1 cellular context compared by ENCODE assay signal in the genomic region with DNA sequence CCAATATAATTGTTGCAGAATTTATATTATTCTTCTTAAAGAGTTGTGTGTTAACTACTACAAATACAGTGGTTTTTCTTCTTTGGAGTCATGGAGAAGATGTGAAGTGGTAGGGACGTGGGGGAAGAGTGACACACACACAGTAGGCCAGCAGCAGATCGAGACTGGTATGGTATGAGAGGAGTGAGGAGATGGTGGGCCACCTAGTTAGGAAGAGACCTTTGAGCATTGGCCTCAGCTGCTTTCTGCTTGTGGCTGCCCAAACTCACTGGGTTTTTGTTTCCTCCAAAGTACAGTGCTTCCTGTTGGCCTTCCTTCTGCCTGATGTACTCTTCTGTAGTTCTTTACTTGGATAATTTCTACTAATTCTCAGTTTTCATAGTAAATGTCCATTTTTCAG.
TF ChIP-seq lines count a peak whose summit lies in the region.

No MANE protein-coding gene starts in this region.

TF ChIP-seq in K562, 482 proteins besides CTCF, POLR2A, EP300 and RAD21 (continued from another document):
- TF ChIP-seq ARID4B (CRISPR knock-in tag; IDR thresholded peaks at IDR 0.05) = no peak
- no peak for TF ChIP-seq ZNF197 (CRISPR knock-in tag; IDR thresholded peaks at IDR 0.05; ENCODE audit: low read depth)
- no peak for TF ChIP-seq POLR2B (IDR thresholded peaks at IDR 0.05; ENCODE audit: low read depth, partially characterized antibody)
- TF ChIP-seq, protein P1, sequence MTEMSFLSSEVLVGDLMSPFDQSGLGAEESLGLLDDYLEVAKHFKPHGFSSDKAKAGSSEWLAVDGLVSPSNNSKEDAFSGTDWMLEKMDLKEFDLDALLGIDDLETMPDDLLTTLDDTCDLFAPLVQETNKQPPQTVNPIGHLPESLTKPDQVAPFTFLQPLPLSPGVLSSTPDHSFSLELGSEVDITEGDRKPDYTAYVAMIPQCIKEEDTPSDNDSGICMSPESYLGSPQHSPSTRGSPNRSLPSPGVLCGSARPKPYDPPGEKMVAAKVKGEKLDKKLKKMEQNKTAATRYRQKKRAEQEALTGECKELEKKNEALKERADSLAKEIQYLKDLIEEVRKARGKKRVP (CRISPR knock-in tag; IDR thresholded peaks at IDR 0.05) = no peak
